In the genomic region with DNA sequence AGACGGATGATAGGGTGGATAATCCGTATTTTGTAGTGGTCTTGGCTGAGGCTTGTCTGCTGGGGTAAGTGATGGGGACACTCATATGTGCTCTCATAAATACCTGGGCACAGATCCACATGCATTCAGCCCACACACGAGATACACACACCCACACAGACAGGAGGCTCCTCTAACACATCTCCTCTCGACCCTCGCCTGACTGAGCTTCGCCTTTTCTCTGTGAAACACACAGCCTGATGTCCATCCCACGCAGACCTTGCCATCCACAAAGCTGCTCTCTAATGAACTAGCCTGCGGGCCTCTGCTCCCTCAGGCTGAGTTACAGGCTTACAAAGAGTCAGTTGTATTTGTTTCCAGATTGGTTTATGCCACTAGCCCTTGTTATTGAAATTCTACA, we compare ENCODE assay signal across 19 cellular contexts.
A peak's percentile ranks its signal among the peaks of the same experiment; 100 is the strongest.
DNase-seq lines count a peak whose midpoint lies in the region; FAIRE-seq and TF ChIP-seq lines count a peak whose summit lies in the region.
"Had no signal": no experiment of that assay in that cellular context is flagged by ENCODE, and none has a peak within 500 bp of the region (broad histone marks: within the 10 kb centered on the region; RNA-seq: fewer than 3 reads in every experiment).

No MANE protein-coding gene starts in this region.

- H3K9ac ChIP-seq in Karpas-422 (ENCODE audit: low read length) (0 out of 2 replicates have a peak overlapping the region, but pooled peaks have one; percentile 30), H1 (replicated peaks in 1 of 4; ENCODE audit: extremely low read depth in 1 of 4, low read depth in 3 of 4, low read length in 3 of 4) (no peak overlapping the region)
- H3K9ac ChIP-seq: GM23248 had no signal

- H3K4me3 ChIP-seq in Karpas-422 (ENCODE audit: low read length) (no peak overlapping the region), H1 (ENCODE audit: extremely low read depth in 1 of 4, insufficient read depth in 2 of 4, low read depth in 3 of 4, low read length in 4 of 4) (no peak overlapping the region)
- H3K4me3 ChIP-seq: GM12878, GM23248 had no signal

- POLR2A ChIA-PET in H1 (lab: Charles Lee; ENCODE audit: partially characterized antibody), result no interaction called here

- H4K8ac ChIP-seq in H1 (ENCODE audit: extremely low read depth, insufficient read depth, low read length), result no peak overlapping the region

- no peaks in the 10 kb centered on the region for H3K9me2 ChIP-seq in Karpas-422 (replicated peaks; ENCODE audit: insufficient read depth, low read length)

- H3K9me3 ChIP-seq in Karpas-422 (ENCODE audit: low read length) (no peaks in the 10 kb centered on the region), H1 (ENCODE audit: insufficient read depth in 2 of 2, low read depth in 1 of 2, low read length in 1 of 2) (no peaks in the 10 kb centered on the region)
- H3K9me3 ChIP-seq: Caco-2 had no signal

- H3K4me2 ChIP-seq in Karpas-422 (ENCODE audit: low read depth, low read length, poor library complexity, severe bottlenecking) (no peak overlapping the region), H1 (ENCODE audit: insufficient read depth in 1 of 2, low read depth in 2 of 2, low read length in 2 of 2) (no peak overlapping the region)

- H2BK5ac ChIP-seq in H1 (ENCODE audit: low read depth, low read length), result no peak overlapping the region

- no peaks in the 10 kb centered on the region for H3K23me2 ChIP-seq in H1 (ENCODE audit: low read depth, low read length)

- peak overlapping the region; percentile 16; the same call in 1 of the 2 replicates for H2BK20ac ChIP-seq in H1 (ENCODE audit: low read length)

- H4K91ac ChIP-seq in H1 (replicated peaks; ENCODE audit: insufficient read length, low read length), result no peak overlapping the region

- H3K79me2 ChIP-seq in Karpas-422 (ENCODE audit: low read length) (no peaks in the 10 kb centered on the region), H1 (ENCODE audit: control insufficient read depth in 1 of 2, insufficient read depth in 2 of 2, low read length in 2 of 2) (no peaks in the 10 kb centered on the region)

- H3K36me3 ChIP-seq in Karpas-422 (ENCODE audit: insufficient read depth, low read length), result no peaks in the 10 kb centered on the region
- no peaks in the 10 kb centered on the region for H3K36me3 ChIP-seq in H1 (ENCODE audit: control insufficient read depth in 2 of 4, insufficient read depth in 4 of 4, low read length in 3 of 4)

- H4K5ac ChIP-seq in H1 (ENCODE audit: insufficient read length, low read depth, low read length), result no peak overlapping the region

- 82% methylated on average over 8 of the region's 8 CpGs; no CpG with 5 or more reads in 1 of the 2 experiments for WGBS in H1 (ENCODE audit: extremely low coverage in 1 of 2, insufficient coverage in 1 of 2, insufficient read length in 1 of 2, insufficient replicate concordance in 2 of 2, low coverage in 1 of 2, low lambda C conversion rate in 2 of 2, missing lambda C conversion rate in 1 of 2), 2 experiments

- 0 out of 2 replicates have a peak overlapping the region, but pooled peaks have one; percentile 74 for H2BK15ac ChIP-seq in H1 (ENCODE audit: low read length)

- no peak overlapping the region for H2BK120ac ChIP-seq in H1 (replicated peaks; ENCODE audit: low read depth, low read length)

- peak overlapping the region; percentile 6; the same call in 1 of the 2 replicates for H2BK12ac ChIP-seq in H1 (ENCODE audit: low read depth, low read length)

- H3K27ac ChIP-seq in Karpas-422 (ENCODE audit: low read length) (no peak overlapping the region), H1 (ENCODE audit: low read depth, low read length) (no peak overlapping the region)
- H3K27ac ChIP-seq: GM23248 had no signal

- TF ChIP-seq RAD21 in H1 (IDR thresholded peaks at IDR 0.05 in 1 of 2, conservative IDR thresholded peaks at IDR 0.05 in 1 of 2; ENCODE audit: low read depth in 2 of 2, low read length in 2 of 2), result no peak

- 0 out of 2 replicates have a peak overlapping the region, but pooled peaks have one; percentile 72 for H2AK5ac ChIP-seq in H1 (ENCODE audit: low read depth, low read length)

- no peak overlapping the region for H3K4ac ChIP-seq in H1 (replicated peaks; ENCODE audit: insufficient read length, low read depth, low read length)

- H2AFZ ChIP-seq in Karpas-422 (ENCODE audit: low read length) (0 out of 2 replicates have a peak overlapping the region, but pooled peaks have one; percentile 21), H1 (ENCODE audit: low read length) (no peak overlapping the region)
- H2AFZ ChIP-seq: GM23248 had no signal

- TF ChIP-seq EP300 in H1 (IDR thresholded peaks at IDR 0.05; ENCODE audit: borderline replicate concordance in 1 of 2, low read depth in 2 of 2, low read length in 2 of 2), result no peak

- no peak for TF ChIP-seq POLR2A in H1 (IDR thresholded peaks at IDR 0.05; ENCODE audit: control extremely low read depth in 1 of 2, low read depth in 2 of 2, low read length in 2 of 2)

- H3K4me1 ChIP-seq in Karpas-422 (ENCODE audit: low read length) (peaks cover 31% of the 10 kb centered on the region), H1 (replicated peaks in 1 of 4; ENCODE audit: control insufficient read depth in 3 of 4, insufficient read depth in 4 of 4, low read length in 3 of 4) (peaks cover 0 to 22% (median 13%) of the 10 kb centered on the region in 4 experiments; a peak in 6 of 7 replicates)
- H3K4me1 ChIP-seq: Caco-2 had no signal

- H3K79me1 ChIP-seq in H1 (ENCODE audit: low read depth, low read length), result no peaks in the 10 kb centered on the region

- no peaks in the 10 kb centered on the region for H4K20me1 ChIP-seq in Karpas-422 (ENCODE audit: insufficient read depth, low read depth, low read length)
- peaks cover 0 to 1% of the 10 kb centered on the region in 2 experiments for H4K20me1 ChIP-seq in H1 (replicated peaks in 1 of 2; ENCODE audit: control insufficient read depth in 1 of 2, insufficient read depth in 2 of 2, low read length in 2 of 2)

- DNase-seq in Karpas-422, result no peak
- no peak for DNase-seq in H1 (ENCODE audit: low read depth in 1 of 2, low spot score in 2 of 2)
- DNase-seq in left kidney (ENCODE audit: low read depth, low spot score), result peak; percentile 61
- DNase-seq in D341Med (ENCODE audit: low spot score), result no peak
- no peak for DNase-seq in NCI-H1105 treated with DMSO at 0.1 percent for 48 hours (lab: John Stamatoyannopoulos, UW)
- no peak for DNase-seq in hippocampal formation (lab: John Stamatoyannopoulos, UW)
- DNase-seq: C1 segment of cervical spinal cord; Caco-2; CD4-positive, alpha-beta memory T cell; DMS 273 treated with DMSO at 0.1 percent for 48 hours; DMS79; EL; GDM1; GM23248; H9; HFFc6 had no signal

- H3K23ac ChIP-seq in H1 (ENCODE audit: insufficient read length), result no peak overlapping the region

- H3K14ac ChIP-seq in H1 (ENCODE audit: insufficient read length), result no peak overlapping the region

- no peak for TF ChIP-seq CTCF in H1 (IDR thresholded peaks at IDR 0.05; ENCODE audit: control extremely low read depth in 1 of 3, insufficient read depth in 1 of 3, low read depth in 1 of 3, low read length in 3 of 3)

- H3K27me3 ChIP-seq in Karpas-422 (ENCODE audit: low read length) (no peaks in the 10 kb centered on the region), H1 (replicated peaks in 1 of 4; ENCODE audit: control insufficient read depth in 3 of 4, extremely low read depth in 1 of 4, insufficient read depth in 3 of 4, low read length in 3 of 4) (no peaks in the 10 kb centered on the region; a peak in 1 of 7 replicates)

- CTCF ChIA-PET in H1 (lab: Charles Lee; ENCODE audit: partially characterized antibody), result interaction anchor here (0.7 to 5.1 kb wide), 4 partner anchors 16 to 196 kb away, joined by 3 to 42 read pairs (median 4); no protein-coding TSS in a partner anchor

- H3K18ac ChIP-seq in H1 (ENCODE audit: extremely low read depth, low read length), result no peak overlapping the region

- no peak for FAIRE-seq in H1 (lab: Jason Lieb, UNC)
- FAIRE-seq: D721Med, GM12878, GM19239 had no signal

- H3K56ac ChIP-seq in H1 (replicated peaks; ENCODE audit: insufficient read length, low read depth, low read length), result no peak overlapping the region

TF ChIP-seq in H1, 55 proteins besides CTCF, POLR2A, EP300 and RAD21 (continues in another document):
- TF ChIP-seq, protein P1, sequence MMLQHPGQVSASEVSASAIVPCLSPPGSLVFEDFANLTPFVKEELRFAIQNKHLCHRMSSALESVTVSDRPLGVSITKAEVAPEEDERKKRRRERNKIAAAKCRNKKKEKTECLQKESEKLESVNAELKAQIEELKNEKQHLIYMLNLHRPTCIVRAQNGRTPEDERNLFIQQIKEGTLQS (IDR thresholded peaks at IDR 0.05; ENCODE audit: insufficient read depth, low read depth, low read length), result no peak
- TF ChIP-seq EZH2 (IDR thresholded peaks at IDR 0.05; ENCODE audit: low read depth, low read length, severe bottlenecking) (no peak), KDM4A (IDR thresholded peaks at IDR 0.05; ENCODE audit: low read depth, low read length, severe bottlenecking) (no peak), CBX5 (IDR thresholded peaks at IDR 0.05; ENCODE audit: low read depth, low read length) (no peak), SUZ12 (IDR thresholded peaks at IDR 0.05; ENCODE audit: low read length) (no peak), TCF12 (IDR thresholded peaks at IDR 0.05; ENCODE audit: low read depth, low read length) (no peak), KDM5A (IDR thresholded peaks at IDR 0.05; ENCODE audit: low read length) (no peak), YY1 (IDR thresholded peaks at IDR 0.05; ENCODE audit: low read depth, low read length) (no peak), SIN3A (conservative IDR thresholded peaks at IDR 0.05 in 1 of 2, IDR thresholded peaks at IDR 0.05 in 1 of 2; ENCODE audit: low read depth in 1 of 2, low read length in 2 of 2) (no peak), POU5F1 (IDR thresholded peaks at IDR 0.05; ENCODE audit: low read depth, low read length) (no peak), MAFK (IDR thresholded peaks at IDR 0.05; ENCODE audit: low read depth, low read length) (no peak), TAF7 (optimal IDR thresholded peaks at IDR 0.05; ENCODE audit: borderline replicate concordance, low read depth, low read length) (no peak), BACH1 (IDR thresholded peaks at IDR 0.05; ENCODE audit: low read length) (no peak), JUND (IDR thresholded peaks at IDR 0.05; ENCODE audit: low read length) (no peak), SIX5 (IDR thresholded peaks at IDR 0.05; ENCODE audit: low read depth, low read length) (no peak)
- TF ChIP-seq, protein P2, sequence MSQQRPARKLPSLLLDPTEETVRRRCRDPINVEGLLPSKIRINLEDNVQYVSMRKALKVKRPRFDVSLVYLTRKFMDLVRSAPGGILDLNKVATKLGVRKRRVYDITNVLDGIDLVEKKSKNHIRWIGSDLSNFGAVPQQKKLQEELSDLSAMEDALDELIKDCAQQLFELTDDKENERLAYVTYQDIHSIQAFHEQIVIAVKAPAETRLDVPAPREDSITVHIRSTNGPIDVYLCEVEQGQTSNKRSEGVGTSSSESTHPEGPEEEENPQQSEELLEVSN (IDR thresholded peaks at IDR 0.05), result no peak
- TF ChIP-seq, protein P3, sequence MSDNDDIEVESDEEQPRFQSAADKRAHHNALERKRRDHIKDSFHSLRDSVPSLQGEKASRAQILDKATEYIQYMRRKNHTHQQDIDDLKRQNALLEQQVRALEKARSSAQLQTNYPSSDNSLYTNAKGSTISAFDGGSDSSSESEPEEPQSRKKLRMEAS (IDR thresholded peaks at IDR 0.05), result no peak
